11 cellular contexts compared by ENCODE assay signal in genomic region chr12:110058875-110059615, GRCh38.
"Had no signal": no experiment of that assay in that cellular context is flagged by ENCODE, and none has a peak within 500 bp of the region (broad histone marks: within the 10 kb centered on the region; RNA-seq: fewer than 3 reads in every experiment).

No MANE protein-coding gene starts in this region.

- ATAC-seq: activated CD8-positive, alpha-beta T cell treated with anti-CD3 and anti-CD28 coated beads, Interleukin-2, amount 10 ng/mL, durations not matched to agents 7 days and 5 days; stimulated activated naive CD8-positive, alpha-beta T cell treated with anti-CD3 and anti-CD28 coated beads, Interleukin-15, Interleukin-2, amounts not matched to agents 100 U/mL and 50 U/mL, for 24 hours had no signal

- H3K27ac ChIP-seq: thoracic aorta had no signal

- DNase-seq: activated CD4-positive, alpha-beta T cell treated with anti-CD3 and anti-CD28 coated beads for 1 hour; activated CD8-positive, alpha-beta memory T cell treated with anti-CD3 and anti-CD28 coated beads, Interleukin-2, amount 50 U/mL, for 48 hours; activated CD8-positive, alpha-beta T cell treated with anti-CD3 and anti-CD28 coated beads, Interleukin-2, amount 10 ng/mL, durations not matched to agents 7 days and 5 days; activated naive CD4-positive, alpha-beta T cell treated with anti-CD3 and anti-CD28 coated beads, Interleukin-2, amount 10 ng/mL, durations not matched to agents 7 days and 5 days; endodermal cell; erythroblast; mesendoderm; stimulated activated CD4-positive, alpha-beta T cell treated with anti-CD3 and anti-CD28 coated beads, Interleukin-2, amount 100 ng/mL, for 48 hours; stimulated activated naive CD8-positive, alpha-beta T cell treated with anti-CD3 and anti-CD28 coated beads, Interleukin-15, Interleukin-2, amounts not matched to agents 100 U/mL and 50 U/mL, for 24 hours; T-helper 9 cell had no signal

- H3K9me3 ChIP-seq: thoracic aorta had no signal

- H3K4me3 ChIP-seq: thoracic aorta had no signal

- H3K36me3 ChIP-seq: thoracic aorta had no signal
